ENCODE assay signal across 1 cellular context in genomic region chr2:20178404-20179178, GRCh38.
TF ChIP-seq lines count a peak whose summit lies in the region.

No MANE protein-coding gene starts in this region.

TF ChIP-seq in H1, 55 proteins besides CTCF, POLR2A, EP300 and RAD21:
- TF ChIP-seq KDM4A (IDR thresholded peaks at IDR 0.05; ENCODE audit: low read depth, low read length, severe bottlenecking) (no peak), JUN (IDR thresholded peaks at IDR 0.05; ENCODE audit: low read depth, low read length) (no peak), NANOG (IDR thresholded peaks at IDR 0.05; ENCODE audit: insufficient read depth, low read depth, low read length, poor library complexity, severe bottlenecking) (no peak), POLR2AphosphoS5 (IDR thresholded peaks at IDR 0.05; ENCODE audit: low read depth, low read length) (no peak), CHD2 (IDR thresholded peaks at IDR 0.05; ENCODE audit: low read length) (no peak), CBX5 (IDR thresholded peaks at IDR 0.05; ENCODE audit: low read depth, low read length) (no peak), EGR1 (IDR thresholded peaks at IDR 0.05; ENCODE audit: borderline replicate concordance, low read depth, low read length) (no peak), HDAC2 (IDR thresholded peaks at IDR 0.05; ENCODE audit: borderline replicate concordance in 1 of 2, low read depth in 2 of 2, low read length in 2 of 2) (no peak), EZH2 (IDR thresholded peaks at IDR 0.05; ENCODE audit: low read depth, low read length, severe bottlenecking) (no peak), NRF1 (IDR thresholded peaks at IDR 0.05; ENCODE audit: low read depth, low read length) (no peak), MAFK (IDR thresholded peaks at IDR 0.05; ENCODE audit: low read depth, low read length) (no peak), SP4 (IDR thresholded peaks at IDR 0.05; ENCODE audit: low read length) (no peak), KDM1A (IDR thresholded peaks at IDR 0.05; ENCODE audit: borderline replicate concordance, low read length) (no peak), TAF7 (optimal IDR thresholded peaks at IDR 0.05; ENCODE audit: borderline replicate concordance, low read depth, low read length) (no peak), ATF3 (IDR thresholded peaks at IDR 0.05; ENCODE audit: insufficient read depth, low read depth, low read length) (no peak), CBX8 (IDR thresholded peaks at IDR 0.05; ENCODE audit: borderline replicate concordance, low read depth, low read length) (no peak), BACH1 (IDR thresholded peaks at IDR 0.05; ENCODE audit: low read length) (no peak), HDAC6 (IDR thresholded peaks at IDR 0.05; ENCODE audit: low read depth, low read length) (no peak), CHD7 (IDR thresholded peaks at IDR 0.05; ENCODE audit: insufficient replicate concordance, low read length) (no peak), MAX (IDR thresholded peaks at IDR 0.05) (no peak)
TF ChIP-seq in H1: peak in this region for 0.
